ENCODE assay signal across 16 cellular contexts in genomic region chr4:8671712-8672290, GRCh38.
DNase-seq lines count a peak whose midpoint lies in the region; TF ChIP-seq lines count a peak whose summit lies in the region.
"Had no signal": no experiment of that assay in that cellular context is flagged by ENCODE, and none has a peak within 500 bp of the region (broad histone marks: within the 10 kb centered on the region; RNA-seq: fewer than 3 reads in every experiment).

No MANE protein-coding gene starts in this region.

- H3K27ac Mint-ChIP-seq in endodermal cell: no peak overlapping the region
- H3K27ac Mint-ChIP-seq: B cell; CD8-positive, alpha-beta T cell; H9 had no signal

- H3K9ac ChIP-seq in endodermal cell (ENCODE audit: extremely low read depth, low read length, poor library complexity, severe bottlenecking): no peak overlapping the region
- H3K9ac ChIP-seq: BLaER1 treated with 17β-estradiol and CSF1 and Interleukin-3, amounts not matched to agents 10 nM and 100 nM had no signal

- 74 to 76% methylated on average over 7 to 10 of the region's 10 CpGs for WGBS in endodermal cell (ENCODE audit: insufficient coverage in 1 of 2, insufficient read length in 1 of 2), 2 experiments
- 61 to 68% methylated on average over 10 of the region's 10 CpGs for WGBS in sigmoid colon, 2 donors

- no peaks in the 10 kb centered on the region for H3K36me3 Mint-ChIP-seq in endodermal cell (ENCODE audit: low read depth)
- H3K36me3 Mint-ChIP-seq: CD8-positive, alpha-beta T cell had no signal

- TF ChIP-seq CTCF in HEK293 (tag by site-specific recombination; IDR thresholded peaks at IDR 0.05) (no peak), endodermal cell (conservative IDR thresholded peaks at IDR 0.05) (no peak), sigmoid colon (IDR thresholded peaks at IDR 0.05) (no peak)

- CTCF ChIA-PET in HEK293 (lab: Yijun Ruan, JAX): no interaction called here

- H3K4me3 ChIP-seq in HEK293 (ENCODE audit: low read depth, low read length): no peak overlapping the region
- H3K4me3 ChIP-seq in endodermal cell (ENCODE audit: low read length): no peak overlapping the region
- H3K4me3 ChIP-seq in sigmoid colon: no peak overlapping the region
- H3K4me3 ChIP-seq: BLaER1 treated with 17β-estradiol and CSF1 and Interleukin-3, amounts not matched to agents 10 nM and 100 nM; GM12878 had no signal

- H3K4me1 ChIP-seq in HEK293 (ENCODE audit: control insufficient read depth, insufficient read depth, low read length): no peaks in the 10 kb centered on the region
- no peaks in the 10 kb centered on the region for H3K4me1 ChIP-seq in endodermal cell (ENCODE audit: control insufficient read depth, insufficient read depth, low read length)
- H3K4me1 ChIP-seq in sigmoid colon: no peaks in the 10 kb centered on the region
- H3K4me1 ChIP-seq: BLaER1 treated with 17β-estradiol and CSF1 and Interleukin-3, amounts not matched to agents 10 nM and 100 nM had no signal

- no peak overlapping the region for H3K27ac ChIP-seq in HEK293 (ENCODE audit: extremely low read depth, low read depth, low read length)
- no peak overlapping the region for H3K27ac ChIP-seq in endodermal cell (ENCODE audit: low read depth, low read length)
- H3K27ac ChIP-seq in sigmoid colon: no peak overlapping the region
- H3K27ac ChIP-seq: BLaER1 treated with 17β-estradiol and CSF1 and Interleukin-3, amounts not matched to agents 10 nM and 100 nM had no signal

- H3K27me3 ChIP-seq in endodermal cell (ENCODE audit: control insufficient read depth, insufficient read depth, low read length, poor library complexity, severe bottlenecking): peaks cover 22% of the 10 kb centered on the region
- peaks cover 0 to 33% (median 0%) of the 10 kb centered on the region in 3 donors for H3K27me3 ChIP-seq in sigmoid colon
- H3K27me3 ChIP-seq: BLaER1 treated with 17β-estradiol and CSF1 and Interleukin-3, amounts not matched to agents 10 nM and 100 nM had no signal

- POLR2A ChIA-PET in HEK293 (lab: Yijun Ruan, JAX): no interaction called here

- H3K9me3 ChIP-seq in HEK293 (ENCODE audit: control insufficient read depth, insufficient read depth, low read depth, low read length) (no peaks in the 10 kb centered on the region), endodermal cell (ENCODE audit: control insufficient read depth, low read length) (no peaks in the 10 kb centered on the region), sigmoid colon (no peaks in the 10 kb centered on the region)

- TF ChIP-seq POLR2A in sigmoid colon (IDR thresholded peaks at IDR 0.05): no peak

- H3K36me3 ChIP-seq in HEK293 (ENCODE audit: control insufficient read depth in 2 of 2, insufficient read depth in 1 of 2, low read length in 2 of 2): no peaks in the 10 kb centered on the region
- H3K36me3 ChIP-seq in endodermal cell (ENCODE audit: control insufficient read depth, insufficient read depth, low read length): no peaks in the 10 kb centered on the region
- no peaks in the 10 kb centered on the region for H3K36me3 ChIP-seq in sigmoid colon
- H3K36me3 ChIP-seq: BLaER1 treated with 17β-estradiol and CSF1 and Interleukin-3, amounts not matched to agents 10 nM and 100 nM had no signal

- no peaks in the 10 kb centered on the region for H3K9me3 Mint-ChIP-seq in endodermal cell

- intact Hi-C loops in sigmoid colon (cut with DNase I): no loop called here

- no peaks in the 10 kb centered on the region for H3K4me1 Mint-ChIP-seq in endodermal cell
- H3K4me1 Mint-ChIP-seq: B cell had no signal

- peak; percentile 46 for DNase-seq in endodermal cell
- peak; percentile 24 for DNase-seq in sigmoid colon
- DNase-seq in activated CD4-positive, CD25-positive, alpha-beta regulatory T cell (lab: John Stamatoyannopoulos, UW): no peak
- DNase-seq in activated naive CD4-positive, alpha-beta T cell (lab: John Stamatoyannopoulos, UW): no peak
- DNase-seq in NCI-H748 (lab: John Stamatoyannopoulos, UW; ENCODE audit: unreplicated experiment): no peak
- DNase-seq: CD8-positive, alpha-beta T cell; DMS 273 treated with DMSO at 0.1 percent for 48 hours; DMS53; DND-41; EL; H9; IMR-90 had no signal

- TF ChIP-seq EP300 in sigmoid colon (IDR thresholded peaks at IDR 0.05): no peak

- H3K4me3 Mint-ChIP-seq in endodermal cell: no peak overlapping the region
- H3K4me3 Mint-ChIP-seq: B cell; CD8-positive, alpha-beta T cell; H9 had no signal

- H3K27me3 Mint-ChIP-seq in endodermal cell (ENCODE audit: insufficient read depth): peaks cover 12% of the 10 kb centered on the region
- H3K27me3 Mint-ChIP-seq: B cell had no signal

TF ChIP-seq in HEK293, 187 proteins besides CTCF, POLR2A, EP300 and RAD21:
- TF ChIP-seq, protein P1, sequence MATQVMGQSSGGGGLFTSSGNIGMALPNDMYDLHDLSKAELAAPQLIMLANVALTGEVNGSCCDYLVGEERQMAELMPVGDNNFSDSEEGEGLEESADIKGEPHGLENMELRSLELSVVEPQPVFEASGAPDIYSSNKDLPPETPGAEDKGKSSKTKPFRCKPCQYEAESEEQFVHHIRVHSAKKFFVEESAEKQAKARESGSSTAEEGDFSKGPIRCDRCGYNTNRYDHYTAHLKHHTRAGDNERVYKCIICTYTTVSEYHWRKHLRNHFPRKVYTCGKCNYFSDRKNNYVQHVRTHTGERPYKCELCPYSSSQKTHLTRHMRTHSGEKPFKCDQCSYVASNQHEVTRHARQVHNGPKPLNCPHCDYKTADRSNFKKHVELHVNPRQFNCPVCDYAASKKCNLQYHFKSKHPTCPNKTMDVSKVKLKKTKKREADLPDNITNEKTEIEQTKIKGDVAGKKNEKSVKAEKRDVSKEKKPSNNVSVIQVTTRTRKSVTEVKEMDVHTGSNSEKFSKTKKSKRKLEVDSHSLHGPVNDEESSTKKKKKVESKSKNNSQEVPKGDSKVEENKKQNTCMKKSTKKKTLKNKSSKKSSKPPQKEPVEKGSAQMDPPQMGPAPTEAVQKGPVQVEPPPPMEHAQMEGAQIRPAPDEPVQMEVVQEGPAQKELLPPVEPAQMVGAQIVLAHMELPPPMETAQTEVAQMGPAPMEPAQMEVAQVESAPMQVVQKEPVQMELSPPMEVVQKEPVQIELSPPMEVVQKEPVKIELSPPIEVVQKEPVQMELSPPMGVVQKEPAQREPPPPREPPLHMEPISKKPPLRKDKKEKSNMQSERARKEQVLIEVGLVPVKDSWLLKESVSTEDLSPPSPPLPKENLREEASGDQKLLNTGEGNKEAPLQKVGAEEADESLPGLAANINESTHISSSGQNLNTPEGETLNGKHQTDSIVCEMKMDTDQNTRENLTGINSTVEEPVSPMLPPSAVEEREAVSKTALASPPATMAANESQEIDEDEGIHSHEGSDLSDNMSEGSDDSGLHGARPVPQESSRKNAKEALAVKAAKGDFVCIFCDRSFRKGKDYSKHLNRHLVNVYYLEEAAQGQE (tag by site-specific recombination; IDR thresholded peaks at IDR 0.05): peak; percentile 64
- TF ChIP-seq FEZF1 (tag by site-specific recombination; IDR thresholded peaks at IDR 0.05) (no peak), ZNF548 (tag by site-specific recombination; IDR thresholded peaks at IDR 0.05) (no peak)

Comparison
In these comparisons a context has a peak if more than half of its experiments do, and no peak if none do; other contexts are left out.
1. DNase-seq: peak in endodermal cell (single experiment) and sigmoid colon (single experiment); none in activated CD4-positive, CD25-positive, alpha-beta regulatory T cell (0 of 4), activated naive CD4-positive, alpha-beta T cell (0 of 4) and NCI-H748 (single experiment).